31 cellular contexts compared by ENCODE assay signal in genomic region chr1:164688791-164689190, GRCh38.
DNase-seq lines count a peak whose midpoint lies in the region; ATAC-seq and TF ChIP-seq lines count a peak whose summit lies in the region.
"Had no signal": no experiment of that assay in that cellular context is flagged by ENCODE, and none has a peak within 500 bp of the region (broad histone marks: within the 10 kb centered on the region; RNA-seq: fewer than 3 reads in every experiment).

No MANE protein-coding gene starts in this region.

- H3K4me3 Mint-ChIP-seq in glutamatergic neuron (ENCODE audit: unreplicated experiment) (no peak overlapping the region), type B pancreatic cell (peak overlapping the region; percentile 44)
- no peak overlapping the region for H3K4me3 Mint-ChIP-seq in activated naive CD8-positive, alpha-beta T cell treated with anti-CD3 and anti-CD28 coated beads for 36 hours
- H3K4me3 Mint-ChIP-seq: neural crest cell; stimulated activated naive CD8-positive, alpha-beta T cell treated with anti-CD3 and anti-CD28 coated beads, Interleukin-15, amount 100 ng/mL, for 72 hours had no signal

- no peak for TF ChIP-seq CTCF in glutamatergic neuron (IDR thresholded peaks at IDR 0.05; ENCODE audit: partially characterized antibody, unreplicated experiment)
- TF ChIP-seq CTCF in type B pancreatic cell (conservative IDR thresholded peaks at IDR 0.05) = no peak
- TF ChIP-seq CTCF in psoas muscle (IDR thresholded peaks at IDR 0.05) = no peak

- H3K9me3 Mint-ChIP-seq in glutamatergic neuron (ENCODE audit: unreplicated experiment) (peaks cover 3% of the 10 kb centered on the region), type B pancreatic cell (no peaks in the 10 kb centered on the region)
- H3K9me3 Mint-ChIP-seq in activated naive CD8-positive, alpha-beta T cell treated with anti-CD3 and anti-CD28 coated beads for 36 hours = no peaks in the 10 kb centered on the region
- H3K9me3 Mint-ChIP-seq: activated T-helper 2 cell treated with anti-CD3 and anti-CD28 coated beads, Interferon-gamma antibody, Interleukin-2, Interleukin-4, amounts not matched to agents 10 μg/mL and 5 μg/mL and 100 μg/mL, durations not matched to agents 14 hours and 24 hours and 36 hours; neural crest cell; stimulated activated naive CD8-positive, alpha-beta T cell treated with anti-CD3 and anti-CD28 coated beads, Interleukin-15, amount 100 ng/mL, for 72 hours had no signal

- no peaks in the 10 kb centered on the region for H3K9me3 ChIP-seq in psoas muscle
- H3K9me3 ChIP-seq: BLaER1 treated with 17β-estradiol and CSF1 and Interleukin-3, amounts not matched to agents 10 nM and 100 nM; colonic mucosa; left ventricle myocardium inferior; right lobe of liver had no signal

- H3K27me3 ChIP-seq in psoas muscle (ENCODE audit: insufficient read depth in 3 of 3, low read length in 2 of 3) = no peaks in the 10 kb centered on the region
- H3K27me3 ChIP-seq: BLaER1 treated with 17β-estradiol and CSF1 and Interleukin-3, amounts not matched to agents 10 nM and 100 nM; colonic mucosa; right lobe of liver had no signal

- no peaks in the 10 kb centered on the region for H3K27me3 Mint-ChIP-seq in glutamatergic neuron (ENCODE audit: unreplicated experiment)
- no peaks in the 10 kb centered on the region for H3K27me3 Mint-ChIP-seq in type B pancreatic cell
- H3K27me3 Mint-ChIP-seq in activated naive CD8-positive, alpha-beta T cell treated with anti-CD3 and anti-CD28 coated beads for 36 hours = peaks cover 3% of the 10 kb centered on the region
- H3K27me3 Mint-ChIP-seq: stimulated activated naive CD8-positive, alpha-beta T cell treated with anti-CD3 and anti-CD28 coated beads, Interleukin-15, amount 100 ng/mL, for 72 hours had no signal

- intact Hi-C loops in psoas muscle (cut with DNase I) = no loop called here

- H3K4me3 ChIP-seq in psoas muscle = no peak overlapping the region
- H3K4me3 ChIP-seq: BLaER1 treated with 17β-estradiol and CSF1 and Interleukin-3, amounts not matched to agents 10 nM and 100 nM; colonic mucosa; left ventricle myocardium inferior; right lobe of liver had no signal

- H3K27ac ChIP-seq in psoas muscle = no peak overlapping the region
- H3K27ac ChIP-seq: 22Rv1; BLaER1 treated with 17β-estradiol and CSF1 and Interleukin-3, amounts not matched to agents 10 nM and 100 nM; colonic mucosa; left ventricle myocardium inferior; parathyroid adenoma; right lobe of liver; RWPE1; VCaP had no signal

- ATAC-seq in psoas muscle = no peak
- ATAC-seq: activated naive CD4-positive, alpha-beta T cell treated with anti-CD3 and anti-CD28 coated beads, Interleukin-2, amount 50 U/mL, for 72 hours; right lobe of liver; stimulated activated naive CD8-positive, alpha-beta T cell treated with anti-CD3 and anti-CD28 coated beads, Interleukin-15, amount 100 ng/mL, for 72 hours had no signal

- H3K36me3 ChIP-seq in psoas muscle (ENCODE audit: insufficient read depth in 1 of 2, low read depth in 1 of 2) = no peaks in the 10 kb centered on the region
- H3K36me3 ChIP-seq: BLaER1 treated with 17β-estradiol and CSF1 and Interleukin-3, amounts not matched to agents 10 nM and 100 nM; colonic mucosa; left ventricle myocardium inferior; right lobe of liver had no signal

- 90 to 94% (median 93%) methylated on average over 11 of the region's 11 CpGs for WGBS in psoas muscle, 3 donors

- peaks cover 37% of the 10 kb centered on the region for H3K4me1 Mint-ChIP-seq in glutamatergic neuron (ENCODE audit: low read depth, unreplicated experiment)
- H3K4me1 Mint-ChIP-seq in type B pancreatic cell (ENCODE audit: unreplicated experiment) = peaks cover 42% of the 10 kb centered on the region
- no peaks in the 10 kb centered on the region for H3K4me1 Mint-ChIP-seq in activated naive CD8-positive, alpha-beta T cell treated with anti-CD3 and anti-CD28 coated beads for 36 hours
- H3K4me1 Mint-ChIP-seq: stimulated activated naive CD8-positive, alpha-beta T cell treated with anti-CD3 and anti-CD28 coated beads, Interleukin-15, amount 100 ng/mL, for 72 hours had no signal

- peaks cover 8% of the 10 kb centered on the region for H3K36me3 Mint-ChIP-seq in glutamatergic neuron (ENCODE audit: unreplicated experiment)
- H3K36me3 Mint-ChIP-seq in type B pancreatic cell = peaks cover 28% of the 10 kb centered on the region
- H3K36me3 Mint-ChIP-seq in activated naive CD8-positive, alpha-beta T cell treated with anti-CD3 and anti-CD28 coated beads for 36 hours = no peaks in the 10 kb centered on the region

- DNase-seq in DMS153 (lab: John Stamatoyannopoulos, UW) = peak; percentile 56
- DNase-seq in DMS153 treated with DMSO at 0.1 percent for 48 hours (lab: John Stamatoyannopoulos, UW; ENCODE audit: unreplicated experiment) = no peak
- peak; percentile 64 for DNase-seq in NCI-H510A (lab: John Stamatoyannopoulos, UW)
- DNase-seq in glutamatergic neuron = no peak
- DNase-seq in type B pancreatic cell (ENCODE audit: extremely low spot score, unreplicated experiment) = no peak
- DNase-seq in activated naive CD8-positive, alpha-beta T cell treated with anti-CD3 and anti-CD28 coated beads for 36 hours = no peak
- no peak for DNase-seq in psoas muscle
- DNase-seq in activated gamma-delta T cell (lab: John Stamatoyannopoulos, UW) = no peak
- DNase-seq: activated CD4-positive, alpha-beta T cell treated with anti-CD3 and anti-CD28 coated beads for 48 hours; aorta; colonic mucosa; DMS53; effector memory CD4-positive, alpha-beta T cell; H7; head of caudate nucleus; left ventricle myocardium inferior; mesenchymal stem cell; NCI-H345; right lobe of liver; stimulated activated CD4-positive, alpha-beta T cell treated with anti-CD3 and anti-CD28 coated beads, Interleukin-12 subunit alpha, Interleukin-12 subunit beta, amount 100 ng/mL, for 4 hours; stimulated activated CD4-positive, alpha-beta T cell treated with anti-CD3 and anti-CD28 coated beads, Interleukin-2, amount 100 ng/mL, for 48 hours; stimulated activated naive CD8-positive, alpha-beta T cell treated with anti-CD3 and anti-CD28 coated beads, Interleukin-15, amount 100 ng/mL, for 72 hours; T1000 had no signal

- peaks cover 4% of the 10 kb centered on the region for H3K4me1 ChIP-seq in psoas muscle
- H3K4me1 ChIP-seq: colonic mucosa had no signal

- peak overlapping the region; percentile 92 for H3K27ac Mint-ChIP-seq in glutamatergic neuron (ENCODE audit: unreplicated experiment)
- peak overlapping the region; percentile 82 for H3K27ac Mint-ChIP-seq in type B pancreatic cell
- no peak overlapping the region for H3K27ac Mint-ChIP-seq in activated naive CD8-positive, alpha-beta T cell treated with anti-CD3 and anti-CD28 coated beads for 36 hours
- H3K27ac Mint-ChIP-seq: activated naive CD4-positive, alpha-beta T cell treated with anti-CD3 and anti-CD28 coated beads, Interleukin-2, amount 50 U/mL, for 72 hours; activated T-helper 2 cell treated with anti-CD3 and anti-CD28 coated beads, Interferon-gamma antibody, Interleukin-2, Interleukin-4, amounts not matched to agents 10 μg/mL and 5 μg/mL and 100 μg/mL, durations not matched to agents 14 hours and 24 hours and 36 hours; stimulated activated naive CD8-positive, alpha-beta T cell treated with anti-CD3 and anti-CD28 coated beads, Interleukin-15, amount 100 ng/mL, for 72 hours had no signal

Comparison
In these comparisons a context has a peak if more than half of its experiments do, and no peak if none do; other contexts are left out.
1. DNase-seq: peak in DMS153 (single experiment) and NCI-H510A (single experiment); none in DMS153 treated with DMSO at 0.1 percent for 48 hours (single experiment), glutamatergic neuron (single experiment), type B pancreatic cell (single experiment), activated naive CD8-positive, alpha-beta T cell treated with anti-CD3 and anti-CD28 coated beads for 36 hours (single experiment), psoas muscle (0 of 2) and activated gamma-delta T cell (single experiment).